In the genomic region with DNA sequence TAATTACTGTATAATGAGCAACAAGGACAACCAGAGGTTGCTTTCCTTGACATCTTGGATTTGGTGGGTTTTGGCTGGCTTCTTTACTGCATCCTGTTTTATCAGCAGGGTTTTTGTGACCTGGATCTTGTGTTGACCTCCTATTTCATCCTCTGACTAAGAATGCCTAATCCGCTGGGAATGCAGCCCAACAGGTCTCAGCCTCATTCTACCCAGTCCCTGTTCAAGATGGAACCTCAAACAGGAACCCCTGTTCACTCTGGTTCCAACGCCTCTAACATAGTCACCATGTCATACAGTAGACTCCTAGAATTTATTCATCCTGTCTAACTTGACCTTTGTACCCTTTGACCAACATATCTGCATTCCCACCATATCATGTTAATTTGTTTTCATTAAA, we compare ENCODE assay signal across 1 cellular context.
TF ChIP-seq lines count a peak whose summit lies in the region.

No MANE protein-coding gene starts in this region.

TF ChIP-seq in H1, 55 proteins besides CTCF, POLR2A, EP300 and RAD21:
- TF ChIP-seq CREB1 (IDR thresholded peaks at IDR 0.05) = no peak
- peak; percentile 53; the same call in 1 of the 2 replicates for TF ChIP-seq SP1 (IDR thresholded peaks at IDR 0.05; ENCODE audit: low read depth, low read length)
- no peak for TF ChIP-seq KDM4A (IDR thresholded peaks at IDR 0.05; ENCODE audit: low read depth, low read length, severe bottlenecking)
- no peak for TF ChIP-seq CHD2 (IDR thresholded peaks at IDR 0.05; ENCODE audit: low read length)
- TF ChIP-seq ASH2L (IDR thresholded peaks at IDR 0.05; ENCODE audit: low read length) = no peak
- peak; percentile 72 for TF ChIP-seq TEAD4 (IDR thresholded peaks at IDR 0.05; ENCODE audit: low read depth, low read length)
